Comparison of ENCODE assay signal across 35 cellular contexts in genomic region chr6:9159051-9159450, GRCh38.
"Had no signal": no experiment of that assay in that cellular context is flagged by ENCODE, and none has a peak within 500 bp of the region (broad histone marks: within the 10 kb centered on the region; RNA-seq: fewer than 3 reads in every experiment).

No MANE protein-coding gene starts in this region.

- H3K4me2 ChIP-seq: KMS-11 had no signal

- H3K9me3 ChIP-seq: MG63 had no signal

- H3K27me3 ChIP-seq: MG63 had no signal

- H3K4me3 ChIP-seq: MG63 had no signal

- H3K27ac ChIP-seq: KMS-11 had no signal

- H3K36me3 ChIP-seq: MG63 had no signal

- H3K9ac ChIP-seq: KMS-11 had no signal

- DNase-seq: Karpas-422, Kasumi-1, KBM-7, KG1, MG63, MM.1S, MV-4-11, NCI-H1048, NCI-H1092, NCI-H1092 treated with DMSO at 0.1 percent for 48 hours, NCI-H1105, NCI-H1105 treated with DMSO at 0.1 percent for 48 hours, NCI-H1417, NCI-H1417 treated with DMSO at 0.1 percent for 48 hours, NCI-H1436, NCI-H1436 treated with DMSO at 0.1 percent for 48 hours, NCI-H146, NCI-H1694, NCI-H1694 treated with DMSO at 0.1 percent for 48 hours, NCI-H187, NCI-H187 treated with DMSO at 0.1 percent for 48 hours, NCI-H1930, NCI-H2029, NCI-H2029 treated with DMSO at 0.1 percent for 48 hours, NCI-H2081, NCI-H2081 treated with DMSO at 0.1 percent for 48 hours, NCI-H2107, NCI-H2171, NCI-H2171 treated with DMSO at 0.1 percent for 48 hours, NCI-H2227 treated with DMSO at 0.1 percent for 48 hours, NCI-H226, NCI-H345, NCI-H446, NCI-H446 treated with DMSO at 0.1 percent for 48 hours had no signal
